Comparison of ENCODE assay signal across 8 cellular contexts in genomic region chr19:36060430-36060829, GRCh38. TPM values are rescaled to one million over a fixed set of nuclear protein-coding genes. Genes with fewer than 3 reads are reported as not detected.
DNase-seq lines count a peak whose midpoint lies in the region; ATAC-seq lines count a peak whose summit lies in the region.

No MANE protein-coding gene starts in this region.

- H3K4me1 Mint-ChIP-seq in effector memory CD8-positive, alpha-beta T cell (ENCODE audit: low read depth in 2 of 2) = peaks cover 2 to 4% of the 10 kb centered on the region in 2 donors

- DNase-seq in Right ventricle myocardium inferior (ENCODE audit: missing footprints) (no peak), cardiac septum (ENCODE audit: low spot score) (no peak), SK-MEL-5 (ENCODE audit: low read depth, low spot score) (peak; percentile 65), medulla oblongata (ENCODE audit: extremely low spot score) (peak; percentile 81), GM19240 (ENCODE audit: insufficient read length, low spot score) (no peak)
- DNase-seq in effector memory CD8-positive, alpha-beta T cell = no peak

- ATAC-seq in Right ventricle myocardium inferior (peak; percentile 81), HG03135 (IDR thresholded peaks at IDR 0.05; ENCODE audit: unreplicated experiment) (no peak), HG03469 (IDR thresholded peaks at IDR 0.05; ENCODE audit: unreplicated experiment) (no peak)
- ATAC-seq in effector memory CD8-positive, alpha-beta T cell (replicated peaks) = peak; percentile 45

- intact Hi-C loops in Right ventricle myocardium inferior (cut with DNase I) (loop anchor here (1.0 to 5.0 kb wide), 2 partner anchors 42 to 110 kb away; no protein-coding TSS in a partner anchor), cardiac septum (cut with DNase I) (no loop called here)

- no peaks in the 10 kb centered on the region for H3K27me3 Mint-ChIP-seq in effector memory CD8-positive, alpha-beta T cell

- peaks cover 4% of the 10 kb centered on the region for H3K36me3 Mint-ChIP-seq in effector memory CD8-positive, alpha-beta T cell (ENCODE audit: insufficient read depth)

- no peak overlapping the region for H3K27ac Mint-ChIP-seq in effector memory CD8-positive, alpha-beta T cell

- in situ Hi-C loops in SK-MEL-5 (cut with HindIII; ENCODE audit: low pct_unique_long_range_greater_than_20kb, low sequenced_read_pairs) = no loop called here

- no peaks in the 10 kb centered on the region for H3K9me3 Mint-ChIP-seq in effector memory CD8-positive, alpha-beta T cell

- H3K4me3 Mint-ChIP-seq in effector memory CD8-positive, alpha-beta T cell = no peak overlapping the region

RNA-seq across cellular contexts. Expression of gene WDR62, which starts 5.7 kb away (rescaled TPM):
- total RNA-seq in Right ventricle myocardium inferior (25.5 TPM), cardiac septum (6.1 TPM)
- 2.7 and 4.1 TPM in 2 replicates for total RNA-seq in SK-MEL-5 (2014; rRNA removed; shearing (Covaris generic))
- 8.2 and 12.7 TPM in 2 replicates for polyA plus RNA-seq in SK-MEL-5 (2015; cell fraction: cytosol; rRNA removed)
- polyA plus RNA-seq in SK-MEL-5 (2015; cell fraction: nucleus; rRNA removed) = 23.2 and 35.9 TPM in 2 replicates

RNA-seq across cellular contexts. Expression of gene THAP8, which starts 6.3 kb away (rescaled TPM):
- total RNA-seq in Right ventricle myocardium inferior (4.1 TPM), cardiac septum (3.9 TPM)
- total RNA-seq in SK-MEL-5 (2014; rRNA removed; shearing (Covaris generic)) = 1.5 and 1.6 TPM in 2 replicates
- polyA plus RNA-seq in SK-MEL-5 (2015; cell fraction: cytosol; rRNA removed) = 7.4 and 8.2 TPM in 2 replicates
- polyA plus RNA-seq in SK-MEL-5 (2015; cell fraction: nucleus; rRNA removed) = 1.3 and 7.7 TPM in 2 replicates

RNA-seq across cellular contexts. Expression of gene CLIP3, which starts 27.8 kb away (rescaled TPM):
- total RNA-seq in Right ventricle myocardium inferior (3.6 TPM), cardiac septum (7.1 TPM)
- 0.34 and 0.43 TPM in 2 replicates for total RNA-seq in SK-MEL-5 (2014; rRNA removed; shearing (Covaris generic))
- polyA plus RNA-seq in SK-MEL-5 (2015; cell fraction: cytosol; rRNA removed) = 1.5 and 2.8 TPM in 2 replicates
- polyA plus RNA-seq in SK-MEL-5 (2015; cell fraction: nucleus; rRNA removed) = 0.33 and 0.62 TPM in 2 replicates

RNA-seq across cellular contexts. Expression of gene ALKBH6, which starts 46.4 kb away (rescaled TPM):
- total RNA-seq in Right ventricle myocardium inferior (12.1 TPM), cardiac septum (10.9 TPM)
- total RNA-seq in SK-MEL-5 (2014; rRNA removed; shearing (Covaris generic)) = 11.9 and 14.9 TPM in 2 replicates
- polyA plus RNA-seq in SK-MEL-5 (2015; cell fraction: cytosol; rRNA removed) = 22.7 and 23.5 TPM in 2 replicates
- polyA plus RNA-seq in SK-MEL-5 (2015; cell fraction: nucleus; rRNA removed) = 123 and 164 TPM in 2 replicates

RNA-seq across cellular contexts. Expression of gene OVOL3, which starts 50.5 kb away (rescaled TPM):
- not detected for total RNA-seq in Right ventricle myocardium inferior
- total RNA-seq in cardiac septum = not detected
- total RNA-seq in SK-MEL-5 (2014; rRNA removed; shearing (Covaris generic)) = not detected in 2 replicates
- not detected in 2 replicates for polyA plus RNA-seq in SK-MEL-5 (2015; cell fraction: cytosol; rRNA removed)
- polyA plus RNA-seq in SK-MEL-5 (2015; cell fraction: nucleus; rRNA removed) = not detected in 2 replicates

Comparison
In these comparisons a context has a peak if more than half of its experiments do, and no peak if none do; other contexts are left out.
1. ATAC-seq: peak in Right ventricle myocardium inferior (single experiment) and effector memory CD8-positive, alpha-beta T cell (single experiment); none in HG03135 (single experiment) and HG03469 (single experiment).
2. DNase-seq: peak in SK-MEL-5 (single experiment) and medulla oblongata (single experiment); none in Right ventricle myocardium inferior (single experiment), cardiac septum (single experiment), effector memory CD8-positive, alpha-beta T cell (0 of 3) and GM19240 (single experiment).